Comparison of ENCODE assay signal across 20 cellular contexts in the genomic region with DNA sequence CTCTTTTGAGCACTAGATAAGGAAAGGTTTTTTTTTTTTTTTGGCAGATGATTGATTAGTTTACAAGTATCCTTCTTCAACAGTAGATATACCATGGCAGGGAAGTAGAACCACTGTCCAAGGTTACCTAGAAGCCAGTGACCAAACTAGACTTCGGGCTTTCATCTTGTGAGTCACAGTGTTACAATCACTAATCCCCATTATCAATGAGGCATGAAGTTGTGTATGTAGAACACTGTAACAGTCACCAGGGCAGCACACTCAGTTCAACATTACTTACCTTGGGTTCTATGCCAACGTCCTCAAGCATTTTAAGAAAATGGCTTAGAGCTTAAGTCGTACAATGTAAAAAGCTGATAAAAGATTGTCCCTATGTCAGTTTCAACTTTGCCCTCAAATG.
DNase-seq lines count a peak whose midpoint lies in the region; ATAC-seq and TF ChIP-seq lines count a peak whose summit lies in the region.
"Had no signal": no experiment of that assay in that cellular context is flagged by ENCODE, and none has a peak within 500 bp of the region (broad histone marks: within the 10 kb centered on the region; RNA-seq: fewer than 3 reads in every experiment).

No MANE protein-coding gene starts in this region.

- TF ChIP-seq EP300 in Ishikawa (IDR thresholded peaks at IDR 0.05; ENCODE audit: borderline replicate concordance) = no peak

- H3K4me3 ChIP-seq in aorta (ENCODE audit: low read length in 2 of 2) = no peak overlapping the region
- H3K4me3 ChIP-seq: GM23248, PC-9 had no signal

- intact Hi-C loops in aorta (cut with DNase I) = loop anchor here (5.0 kb wide), 2 partner anchors 124 to 676 kb away; no protein-coding TSS in a partner anchor

- no peaks in the 10 kb centered on the region for H3K27me3 ChIP-seq in aorta (ENCODE audit: control insufficient read depth in 1 of 2, insufficient read depth in 2 of 2, low read length in 1 of 2)

- whole genome bisulfite sequencing in aorta, 2 donors = 86 to 89% methylated on average over 3 of the region's 3 CpGs

- peak; percentile 16 for DNase-seq in amniotic epithelial cell (ENCODE audit: low read depth)
- DNase-seq in renal cortical epithelial cell (ENCODE audit: low read depth) = peak; percentile 97
- no peak for DNase-seq in retina
- no peak for DNase-seq in aorta
- DNase-seq: AML-193, GM23248, HCEC 1CT, MV-4-11, NCI-H1417, NCI-H2029, NCI-H2171, NCI-H446 treated with DMSO at 0.1 percent for 48 hours, NCI-H748 treated with DMSO at 0.1 percent for 48 hours, PC-9, SHP77, SK-N-SH had no signal

- no peaks in the 10 kb centered on the region for H3K9me3 ChIP-seq in aorta (ENCODE audit: control insufficient read depth, low read length)
- H3K9me3 ChIP-seq: SK-N-SH had no signal

- no peaks in the 10 kb centered on the region for H3K4me1 ChIP-seq in aorta (ENCODE audit: control insufficient read depth in 1 of 2, insufficient read depth in 2 of 2, low read length in 2 of 2)

- H3K27ac ChIP-seq in aorta (ENCODE audit: low read depth in 1 of 2, low read length in 2 of 2) = no peak overlapping the region
- H3K27ac ChIP-seq: GM23248, PC-9 had no signal

- ATAC-seq in esophagus mucosa (peak; percentile 92), GM21717 (IDR thresholded peaks at IDR 0.05; ENCODE audit: unreplicated experiment) (no peak), HG02678 (IDR thresholded peaks at IDR 0.05; ENCODE audit: unreplicated experiment) (no peak), aorta (ENCODE audit: low FRiP score) (no peak)

- H3K36me3 ChIP-seq in aorta (ENCODE audit: control insufficient read depth in 1 of 2, insufficient read depth in 2 of 2, low read length in 1 of 2) = no peaks in the 10 kb centered on the region

- TF ChIP-seq RAD21 in Ishikawa (IDR thresholded peaks at IDR 0.05; ENCODE audit: low read depth) = no peak

TF ChIP-seq in Ishikawa, 13 proteins besides CTCF, POLR2A, EP300 and RAD21:
- TF ChIP-seq CREB1 (IDR thresholded peaks at IDR 0.05; ENCODE audit: low read depth) (no peak), TAF1 (IDR thresholded peaks at IDR 0.05; ENCODE audit: low read depth) (no peak), FOXM1 (IDR thresholded peaks at IDR 0.05; ENCODE audit: borderline replicate concordance, low read depth) (0 out of 2 replicates have a peak, but pooled peaks have one; percentile 15), YY1 (IDR thresholded peaks at IDR 0.05; ENCODE audit: low read depth) (no peak)
- TF ChIP-seq, protein P1, sequence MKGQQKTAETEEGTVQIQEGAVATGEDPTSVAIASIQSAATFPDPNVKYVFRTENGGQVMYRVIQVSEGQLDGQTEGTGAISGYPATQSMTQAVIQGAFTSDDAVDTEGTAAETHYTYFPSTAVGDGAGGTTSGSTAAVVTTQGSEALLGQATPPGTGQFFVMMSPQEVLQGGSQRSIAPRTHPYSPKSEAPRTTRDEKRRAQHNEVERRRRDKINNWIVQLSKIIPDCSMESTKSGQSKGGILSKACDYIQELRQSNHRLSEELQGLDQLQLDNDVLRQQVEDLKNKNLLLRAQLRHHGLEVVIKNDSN (IDR thresholded peaks at IDR 0.05) = no peak

Comparison
In these comparisons a context has a peak if more than half of its experiments do, and no peak if none do; other contexts are left out.
1. DNase-seq: peak in amniotic epithelial cell (single experiment) and renal cortical epithelial cell (single experiment); none in retina (single experiment) and aorta (0 of 2).